ENCODE assay signal across 1 cellular context in genomic region chr21:17501107-17502006, GRCh38.
TF ChIP-seq lines count a peak whose summit lies in the region.

No MANE protein-coding gene starts in this region.

TF ChIP-seq in HepG2, 621 proteins besides CTCF, POLR2A, EP300 and RAD21 (continued from another document and continues in another):
- TF ChIP-seq ZBTB40 (IDR thresholded peaks at IDR 0.05) (no peak), ZBTB40 (CRISPR knock-in tag; IDR thresholded peaks at IDR 0.05) (no peak), KAT8 (CRISPR knock-in tag; IDR thresholded peaks at IDR 0.05) (peak; percentile 80), ZBTB33 (CRISPR knock-in tag; IDR thresholded peaks at IDR 0.05) (no peak), DZIP1 (CRISPR knock-in tag; IDR thresholded peaks at IDR 0.05) (no peak), ONECUT2 (CRISPR knock-in tag; IDR thresholded peaks at IDR 0.05) (peak; percentile 60; the same call in 1 of the 2 replicates), ZEB1 (IDR thresholded peaks at IDR 0.05; ENCODE audit: insufficient replicate concordance, low read depth) (peak; percentile 46), ZNF501 (CRISPR knock-in tag; IDR thresholded peaks at IDR 0.05) (no peak), ETV5 (CRISPR knock-in tag; IDR thresholded peaks at IDR 0.05; ENCODE audit: borderline replicate concordance) (peak; percentile 63; the same call in 1 of the 2 replicates), ZNF343 (CRISPR knock-in tag; IDR thresholded peaks at IDR 0.05) (no peak), TRIM24 (CRISPR knock-in tag; IDR thresholded peaks at IDR 0.05) (no peak), POGK (CRISPR knock-in tag; conservative IDR thresholded peaks at IDR 0.05) (no peak), ZNF577 (CRISPR knock-in tag; IDR thresholded peaks at IDR 0.05; ENCODE audit: borderline replicate concordance, low read depth) (no peak), ZNF382 (CRISPR knock-in tag; IDR thresholded peaks at IDR 0.05; ENCODE audit: borderline replicate concordance) (no peak), ZNF225 (CRISPR knock-in tag; IDR thresholded peaks at IDR 0.05) (no peak), NCOR1 (IDR thresholded peaks at IDR 0.05; ENCODE audit: borderline replicate concordance, low read length) (peak; percentile 97), PLSCR1 (CRISPR knock-in tag; IDR thresholded peaks at IDR 0.05; ENCODE audit: borderline replicate concordance) (no peak), ZNF101 (CRISPR knock-in tag; IDR thresholded peaks at IDR 0.05; ENCODE audit: borderline replicate concordance, low read depth) (no peak), NFYC (CRISPR knock-in tag; IDR thresholded peaks at IDR 0.05) (no peak), ZNF30 (CRISPR knock-in tag; IDR thresholded peaks at IDR 0.05) (no peak), ZNF160 (CRISPR knock-in tag; IDR thresholded peaks at IDR 0.05) (no peak), ZNF367 (CRISPR knock-in tag; IDR thresholded peaks at IDR 0.05; ENCODE audit: borderline replicate concordance) (no peak), CENPX (CRISPR knock-in tag; IDR thresholded peaks at IDR 0.05) (no peak), CEBPB (IDR thresholded peaks at IDR 0.05; ENCODE audit: borderline replicate concordance, low read depth, low read length) (peak; percentile 75), MBD4 (IDR thresholded peaks at IDR 0.05; ENCODE audit: borderline replicate concordance, low read length) (peak; percentile 98), RBFOX2 (IDR thresholded peaks at IDR 0.05; ENCODE audit: low read depth, low read length) (no peak), GABPB1 (CRISPR knock-in tag; IDR thresholded peaks at IDR 0.05) (no peak), NR2C2 (CRISPR knock-in tag; IDR thresholded peaks at IDR 0.05; ENCODE audit: borderline replicate concordance) (no peak), ZNF772 (CRISPR knock-in tag; IDR thresholded peaks at IDR 0.05) (no peak), ZFP37 (CRISPR knock-in tag; IDR thresholded peaks at IDR 0.05; ENCODE audit: borderline replicate concordance) (no peak), EZH2 (conservative IDR thresholded peaks at IDR 0.05; ENCODE audit: low read depth, low read length) (no peak), ZNF550 (CRISPR knock-in tag; IDR thresholded peaks at IDR 0.05; ENCODE audit: borderline replicate concordance) (no peak), ZNF564 (CRISPR knock-in tag; IDR thresholded peaks at IDR 0.05) (no peak), AGO1 (IDR thresholded peaks at IDR 0.05; ENCODE audit: low read depth, low read length, poor library complexity, severe bottlenecking) (no peak), FOXJ3 (CRISPR knock-in tag; IDR thresholded peaks at IDR 0.05; ENCODE audit: borderline replicate concordance) (peak; percentile 95; the same call in 1 of the 2 replicates), PBX2 (CRISPR knock-in tag; IDR thresholded peaks at IDR 0.05) (peak; percentile 52; the same call in 1 of the 2 replicates), ZNF816 (CRISPR knock-in tag; IDR thresholded peaks at IDR 0.05; ENCODE audit: borderline replicate concordance) (no peak), SIN3A (IDR thresholded peaks at IDR 0.05; ENCODE audit: borderline replicate concordance, low read depth, low read length) (no peak), SMC3 (IDR thresholded peaks at IDR 0.05; ENCODE audit: low read length) (no peak; the same call in 1 of the 2 replicates), JUND (CRISPR knock-in tag; IDR thresholded peaks at IDR 0.05) (peak; percentile 99), ZNF704 (CRISPR knock-in tag; IDR thresholded peaks at IDR 0.05; ENCODE audit: borderline replicate concordance) (no peak), ZNF503 (CRISPR knock-in tag; IDR thresholded peaks at IDR 0.05) (peak; percentile 98), CC2D1A (CRISPR knock-in tag; IDR thresholded peaks at IDR 0.05) (no peak), IKZF1 (IDR thresholded peaks at IDR 0.05) (no peak), SNAPC2 (CRISPR knock-in tag; IDR thresholded peaks at IDR 0.05) (no peak), ERF (CRISPR knock-in tag; IDR thresholded peaks at IDR 0.05) (peak; percentile 74), REPIN1 (CRISPR knock-in tag; IDR thresholded peaks at IDR 0.05; ENCODE audit: borderline replicate concordance, low read depth) (peak; percentile 39; the same call in 1 of the 2 replicates)
